23 cellular contexts compared by ENCODE assay signal in genomic region chr6:140602431-140602836, GRCh38.
DNase-seq lines count a peak whose midpoint lies in the region; ATAC-seq and TF ChIP-seq lines count a peak whose summit lies in the region.
"Had no signal": no experiment of that assay in that cellular context is flagged by ENCODE, and none has a peak within 500 bp of the region (broad histone marks: within the 10 kb centered on the region; RNA-seq: fewer than 3 reads in every experiment).

No MANE protein-coding gene starts in this region.

- no peaks in the 10 kb centered on the region for H3K27me3 ChIP-seq in GM23248 (replicated peaks; ENCODE audit: insufficient read depth)
- no peaks in the 10 kb centered on the region for H3K27me3 ChIP-seq in adipocyte (replicated peaks; ENCODE audit: control insufficient read depth, insufficient read depth, low read length)
- no peaks in the 10 kb centered on the region for H3K27me3 ChIP-seq in smooth muscle cell (ENCODE audit: low read depth)
- H3K27me3 ChIP-seq in right lobe of liver: no peaks in the 10 kb centered on the region
- H3K27me3 ChIP-seq: heart left ventricle had no signal

- DNase-seq in GM23248: no peak
- DNase-seq in adipocyte (ENCODE audit: low read depth): peak; percentile 42
- DNase-seq in fibroblast of villous mesenchyme (ENCODE audit: low read depth): peak; percentile 20
- no peak for DNase-seq in smooth muscle cell (lab: John Stamatoyannopoulos, UW; ENCODE audit: unreplicated experiment)
- no peak for DNase-seq in right lobe of liver
- DNase-seq in islet precursor cell: no peak
- DNase-seq: activated CD4-positive, alpha-beta T cell treated with anti-CD3 and anti-CD28 coated beads, Interleukin-2, amount 10 ng/mL, durations not matched to agents 24 days and 14 days; activated naive CD4-positive, alpha-beta T cell; activated T-cell treated with anti-CD3 and anti-CD28 coated beads, Interleukin-2, amount 50 U/mL, for 48 hours; amygdala; CD4-positive, alpha-beta memory T cell; DMS 273 treated with DMSO at 0.1 percent for 48 hours; heart left ventricle; left cardiac atrium; naive B cell; NCI-H1694; NCI-H2171; NCI-H524; right cardiac atrium; stimulated activated CD4-positive, alpha-beta T cell treated with anti-CD3 and anti-CD28 coated beads, Interleukin-15, amount 100 ng/mL, for 24 hours had no signal

- 96 to 97% methylated on average over 4 of the region's 4 CpGs for WGBS in GM23248 (ENCODE audit: low coverage in 1 of 2, low lambda C conversion rate in 2 of 2, missing lambda C conversion rate in 2 of 2), 2 experiments
- 91% methylated on average over 4 of the region's 4 CpGs for WGBS in smooth muscle cell (ENCODE audit: low lambda C conversion rate)
- WGBS in right lobe of liver (ENCODE audit: insufficient coverage, low coverage, low lambda C conversion rate, missing lambda C conversion rate): 75% methylated on average over 4 of the region's 4 CpGs

- H3K36me3 ChIP-seq in GM23248 (ENCODE audit: low read depth): no peaks in the 10 kb centered on the region
- no peaks in the 10 kb centered on the region for H3K36me3 ChIP-seq in adipocyte (ENCODE audit: control insufficient read depth, insufficient read depth, low read length, severe bottlenecking)
- no peaks in the 10 kb centered on the region for H3K36me3 ChIP-seq in smooth muscle cell (ENCODE audit: low read depth)
- no peaks in the 10 kb centered on the region for H3K36me3 ChIP-seq in right lobe of liver
- H3K36me3 ChIP-seq: heart left ventricle had no signal

- H3K9me3 ChIP-seq in GM23248 (ENCODE audit: low read depth) (no peaks in the 10 kb centered on the region), adipocyte (ENCODE audit: control insufficient read depth, low read length) (no peaks in the 10 kb centered on the region), smooth muscle cell (replicated peaks; ENCODE audit: low read depth) (no peaks in the 10 kb centered on the region), right lobe of liver (no peaks in the 10 kb centered on the region)
- H3K9me3 ChIP-seq: heart left ventricle had no signal

- H3K79me2 ChIP-seq in GM23248 (ENCODE audit: insufficient read depth) (no peaks in the 10 kb centered on the region), smooth muscle cell (ENCODE audit: low read depth) (no peaks in the 10 kb centered on the region)

- peaks cover 10% of the 10 kb centered on the region for H3K4me1 ChIP-seq in GM23248 (ENCODE audit: insufficient read depth)
- H3K4me1 ChIP-seq in adipocyte (ENCODE audit: control insufficient read depth, insufficient read depth, low read length): no peaks in the 10 kb centered on the region
- no peaks in the 10 kb centered on the region for H3K4me1 ChIP-seq in smooth muscle cell (ENCODE audit: low read depth)
- H3K4me1 ChIP-seq in right lobe of liver: no peaks in the 10 kb centered on the region

- peak overlapping the region; percentile 55 for H2AFZ ChIP-seq in GM23248
- H2AFZ ChIP-seq in smooth muscle cell (ENCODE audit: low read depth): peak overlapping the region; percentile 11

- H3K9me2 ChIP-seq in GM23248 (ENCODE audit: insufficient read depth): no peaks in the 10 kb centered on the region

- in situ Hi-C loops in GM23248 (cut with MboI): no loop called here

- H3F3A ChIP-seq in GM23248 (ENCODE audit: insufficient read depth): no peaks in the 10 kb centered on the region
- no peaks in the 10 kb centered on the region for H3F3A ChIP-seq in smooth muscle cell (ENCODE audit: low read depth)

- no peak for TF ChIP-seq CTCF in fibroblast of villous mesenchyme (IDR thresholded peaks at IDR 0.05; ENCODE audit: insufficient read depth, low read depth, low read length)
- no peak for TF ChIP-seq CTCF in smooth muscle cell (IDR thresholded peaks at IDR 0.05; ENCODE audit: borderline replicate concordance, insufficient read depth, poor library complexity, severe bottlenecking)
- no peak for TF ChIP-seq CTCF in right lobe of liver (IDR thresholded peaks at IDR 0.05)

- TF ChIP-seq POLR2A in right lobe of liver (IDR thresholded peaks at IDR 0.05): no peak

- intact Hi-C loops in right lobe of liver (cut with DNase I): no loop called here

- no peak overlapping the region for H3K9ac ChIP-seq in GM23248
- H3K9ac ChIP-seq in adipocyte (ENCODE audit: low read length): no peak overlapping the region
- no peak overlapping the region for H3K9ac ChIP-seq in smooth muscle cell (ENCODE audit: low read depth)
- H3K9ac ChIP-seq: KMS-11 had no signal

- no peak overlapping the region for H3K27ac ChIP-seq in GM23248
- H3K27ac ChIP-seq in smooth muscle cell (ENCODE audit: low read depth): no peak overlapping the region
- no peak overlapping the region for H3K27ac ChIP-seq in right lobe of liver
- H3K27ac ChIP-seq: heart left ventricle, KMS-11, RWPE1 had no signal

- H4K20me1 ChIP-seq in GM23248 (ENCODE audit: insufficient read depth): no peaks in the 10 kb centered on the region
- H4K20me1 ChIP-seq in smooth muscle cell (ENCODE audit: low read depth): no peaks in the 10 kb centered on the region

- H3K4me2 ChIP-seq in GM23248 (ENCODE audit: unreplicated experiment) (no peak overlapping the region), smooth muscle cell (no peak overlapping the region)
- H3K4me2 ChIP-seq: KMS-11 had no signal

- H3K4me3 ChIP-seq in GM23248 (no peak overlapping the region), adipocyte (ENCODE audit: low read length) (no peak overlapping the region), fibroblast of villous mesenchyme (ENCODE audit: low read depth, low read length) (no peak overlapping the region), smooth muscle cell (no peak overlapping the region), right lobe of liver (no peak overlapping the region)
- H3K4me3 ChIP-seq: heart left ventricle had no signal

- ATAC-seq in right lobe of liver: no peak
- no peak for ATAC-seq in HG02763 (IDR thresholded peaks at IDR 0.05; ENCODE audit: unreplicated experiment)
- ATAC-seq: left cardiac atrium, right cardiac atrium had no signal

Comparison
In these comparisons a context has a peak if more than half of its experiments do, and no peak if none do; other contexts are left out.
1. DNase-seq: peak in adipocyte (single experiment) and fibroblast of villous mesenchyme (single experiment); none in GM23248 (single experiment), smooth muscle cell (single experiment), right lobe of liver (0 of 3) and islet precursor cell (single experiment).